Comparison of ENCODE assay signal across 8 cellular contexts in genomic region chr12:56636675-56637540, GRCh38. TPM values are rescaled to one million over a fixed set of nuclear protein-coding genes. Genes with fewer than 3 reads are reported as not detected.
DNase-seq lines count a peak whose midpoint lies in the region; ATAC-seq, FAIRE-seq and TF ChIP-seq lines count a peak whose summit lies in the region.

No MANE protein-coding gene starts in this region.

- H3K4me2 ChIP-seq in endothelial cell of umbilical vein (ENCODE audit: insufficient read depth, low read length) = peak overlapping the region; percentile 71

- H3K4me3 ChIP-seq in NT2/D1 (ENCODE audit: insufficient read length, low read depth) (peak overlapping the region; percentile 72), endothelial cell of umbilical vein (replicated peaks in 1 of 3; ENCODE audit: insufficient read depth in 1 of 3, low read depth in 1 of 3, low read length in 3 of 3) (peak overlapping the region in 2 of 3 experiments; percentile 21 to 76)

- FAIRE-seq in HTR-8/SVneo (lab: Jason Lieb, UNC) = peak; percentile 13
- FAIRE-seq in endothelial cell of umbilical vein (lab: Jason Lieb, UNC) = peak; percentile 90

- no peaks in the 10 kb centered on the region for H3K9me3 ChIP-seq in NT2/D1 (ENCODE audit: insufficient read depth, low read length)
- no peaks in the 10 kb centered on the region for H3K9me3 ChIP-seq in endothelial cell of umbilical vein (replicated peaks; ENCODE audit: control insufficient read depth, insufficient read depth, low read length)

- intact Hi-C loops in Calu3 (cut with micrococcal nuclease; ENCODE audit: unreplicated experiment) (loop anchor here (2.0 to 10.0 kb wide), 3 partner anchors 50 to 124 kb away; partner anchors contain the start of genes NACA and PTGES3), endothelial cell of umbilical vein (cut with micrococcal nuclease) (loop anchor here (1.0 to 5.0 kb wide), 8 partner anchors 9 to 475 kb away; partner anchors contain the start of genes NACA, PTGES3 and STAT6)

- H3K36me3 Mint-ChIP-seq in Calu3 (ENCODE audit: insufficient read depth, unreplicated experiment) = peaks cover 85% of the 10 kb centered on the region

- H3K79me2 ChIP-seq in endothelial cell of umbilical vein (ENCODE audit: control insufficient read depth, insufficient read depth, low read length) = peaks cover 21% of the 10 kb centered on the region

- peak overlapping the region; percentile 70 for H3K27ac Mint-ChIP-seq in Calu3 (ENCODE audit: unreplicated experiment)

- H3K4me1 Mint-ChIP-seq in Calu3 (ENCODE audit: low read depth, unreplicated experiment) = peaks cover 44% of the 10 kb centered on the region

- TF ChIP-seq CTCF in Calu3 (IDR thresholded peaks at IDR 0.05; ENCODE audit: unreplicated experiment) (peak; percentile 74), endothelial cell of umbilical vein (IDR thresholded peaks at IDR 0.05; ENCODE audit: extremely low read depth in 1 of 2, insufficient read depth in 1 of 2, low read depth in 1 of 2, low read length in 2 of 2) (peak; percentile 65 to 77)

- peak; percentile 42 for ATAC-seq in GM21367 (IDR thresholded peaks at IDR 0.05; ENCODE audit: unreplicated experiment)

- no peaks in the 10 kb centered on the region for H3K27me3 ChIP-seq in NT2/D1 (ENCODE audit: insufficient read depth, insufficient read length)
- H3K27me3 ChIP-seq in endothelial cell of umbilical vein (ENCODE audit: control insufficient read depth in 2 of 2, insufficient read depth in 2 of 2, low read length in 2 of 2) = no peaks in the 10 kb centered on the region

- CTCF ChIA-PET in Calu3 (lab: Charles Lee) = interaction anchor here (0.5 to 2.0 kb wide), 28 partner anchors 8 to 533 kb away, joined by 3 to 21 read pairs (median 4); partner anchors contain the start of genes ATP5F1B, ESYT1, GLS2 and NACA
- CTCF ChIA-PET in endothelial cell of umbilical vein (lab: Charles Lee) = interaction anchor here (0.6 to 3.9 kb wide), 48 partner anchors 9 to 474 kb away, joined by 3 to 150 read pairs (median 5); partner anchors contain the start of genes ATP5F1B, GLS2, NACA and PRIM1

- dilution Hi-C loops in endothelial cell of umbilical vein (cut with MboI; ENCODE audit: extremely low pct_ligation_motif_present, low sequenced_read_pairs) = no loop called here

- H3K4me1 ChIP-seq in NT2/D1 (ENCODE audit: insufficient read depth, insufficient read length) = peaks cover 7% of the 10 kb centered on the region
- peaks cover 34% of the 10 kb centered on the region for H3K4me1 ChIP-seq in endothelial cell of umbilical vein (ENCODE audit: control insufficient read depth, extremely low read depth, insufficient read depth, low read length)

- POLR2A ChIA-PET in endothelial cell of umbilical vein (lab: Charles Lee) = interaction anchor here (0.6 to 1.4 kb wide), 6 partner anchors 8 to 88 kb away, joined by 3 to 10 read pairs (median 6); partner anchors contain the start of genes ATP5F1B, NACA and PTGES3

- H3K9me3 Mint-ChIP-seq in Calu3 (ENCODE audit: low read depth, unreplicated experiment) = no peaks in the 10 kb centered on the region

- TF ChIP-seq POLR2A in endothelial cell of umbilical vein (IDR thresholded peaks at IDR 0.05; ENCODE audit: low read depth, low read length) = peak; percentile 78

- H3K9me1 ChIP-seq in endothelial cell of umbilical vein (replicated peaks; ENCODE audit: control insufficient read depth, extremely low read depth, insufficient read depth, low read length) = no peaks in the 10 kb centered on the region

- H3K27ac ChIP-seq in endothelial cell of umbilical vein (ENCODE audit: insufficient read depth, low read depth, low read length) = peak overlapping the region; percentile 48

- peak overlapping the region; percentile 96 for H3K9ac ChIP-seq in NT2/D1 (ENCODE audit: insufficient read length, low read depth)
- peak overlapping the region; percentile 28 for H3K9ac ChIP-seq in endothelial cell of umbilical vein (replicated peaks; ENCODE audit: extremely low read depth, insufficient read depth, low read length)

- H2AFZ ChIP-seq in endothelial cell of umbilical vein (ENCODE audit: low read depth, low read length) = peak overlapping the region; percentile 2

- H3K36me3 ChIP-seq in NT2/D1 (ENCODE audit: insufficient read depth, insufficient read length, low read length) (peaks cover 46% of the 10 kb centered on the region), endothelial cell of umbilical vein (ENCODE audit: control insufficient read depth in 2 of 2, extremely low read depth in 1 of 2, insufficient read depth in 2 of 2, low read length in 2 of 2) (peaks cover 18 to 21% of the 10 kb centered on the region in 2 experiments)

- DNase-seq in Calu3 (peak; percentile 99), HTR-8/SVneo (ENCODE audit: insufficient read length, low spot score) (peak; percentile 97), NT2/D1 (ENCODE audit: low read depth, low spot score) (peak; percentile 99), endothelial cell of umbilical vein (ENCODE audit: low read depth, low spot score) (peak; percentile 99), middle frontal gyrus (ENCODE audit: extremely low spot score, low spot score) (peak; percentile 90)
- peak; percentile 97 for DNase-seq in activated CD8-positive, alpha-beta memory T cell treated with anti-CD3 and anti-CD28 coated beads, Interleukin-2, amount 50 U/mL, for 48 hours
- peak; percentile 76 to 89 for DNase-seq in stimulated activated CD8-positive, alpha-beta memory T cell treated with anti-CD3 and anti-CD28 coated beads, Interleukin-4, amount 100 ng/mL, for 1 hour (ENCODE audit: low read depth in 2 of 2, low spot score in 1 of 2)

- peak overlapping the region; percentile 89 for H3K4me3 Mint-ChIP-seq in Calu3 (ENCODE audit: low read depth, unreplicated experiment)

- H3K27me3 Mint-ChIP-seq in Calu3 (ENCODE audit: unreplicated experiment) = no peaks in the 10 kb centered on the region

- H4K20me1 ChIP-seq in endothelial cell of umbilical vein (replicated peaks; ENCODE audit: control insufficient read depth, extremely low read depth, insufficient read depth, low read length) = no peaks in the 10 kb centered on the region

- BruUV-seq in Calu3 (replicated peaks; lab: Mats Ljungman, UMichigan) = TSS peak; percentile 48
- no TSS peak for BruUV-seq in endothelial cell of umbilical vein (replicated peaks; lab: Mats Ljungman, UMichigan)

TF ChIP-seq in endothelial cell of umbilical vein, 7 proteins besides CTCF, POLR2A, EP300 and RAD21:
- no peak for TF ChIP-seq JUN (IDR thresholded peaks at IDR 0.05; ENCODE audit: borderline replicate concordance, insufficient read depth, insufficient read length, low read depth)
- TF ChIP-seq MYC (IDR thresholded peaks at IDR 0.05; ENCODE audit: low read depth, low read length) = no peak
- no peak for TF ChIP-seq GATA2 (IDR thresholded peaks at IDR 0.05; ENCODE audit: insufficient read depth, insufficient read length, low read depth, low read length)
- peak; percentile 85 for TF ChIP-seq POLR2AphosphoS5 (IDR thresholded peaks at IDR 0.05; ENCODE audit: insufficient read depth, low read depth, low read length)
- TF ChIP-seq EZH2 (IDR thresholded peaks at IDR 0.05; ENCODE audit: borderline replicate concordance, low read depth, low read length, severe bottlenecking) = no peak
- no peak for TF ChIP-seq MAX (IDR thresholded peaks at IDR 0.05; ENCODE audit: insufficient read depth, insufficient read length)
- no peak for TF ChIP-seq FOS (IDR thresholded peaks at IDR 0.05; ENCODE audit: borderline replicate concordance, insufficient read depth, low read length)
TF ChIP-seq in endothelial cell of umbilical vein: peak in this region for 1.

RNA-seq across cellular contexts. Expression of gene BAZ2A, which starts 6.8 kb away (rescaled TPM):
- 158 and 187 TPM in 2 replicates for total RNA-seq in Calu3 (2022)
- total RNA-seq in endothelial cell of umbilical vein = 91.4 and 97.7 TPM in 2 replicates
- 49.8 and 56.0 TPM in 2 replicates for polyA plus RNA-seq in endothelial cell of umbilical vein
- polyA plus RNA-seq in endothelial cell of umbilical vein (2011; cell fraction: cytosol; rRNA removed) = 46.7 and 47.7 TPM in 2 replicates
- 192 and 263 TPM in 2 replicates for polyA plus RNA-seq in endothelial cell of umbilical vein (2011; cell fraction: nucleus; rRNA removed)
- 47.3 and 50.3 TPM in 2 replicates for polyA plus RNA-seq in endothelial cell of umbilical vein (2012)
- polyA minus RNA-seq in endothelial cell of umbilical vein = 241 and 260 TPM in 2 replicates
- polyA minus RNA-seq in endothelial cell of umbilical vein (2011; cell fraction: cytosol; rRNA and poly(A)+ RNA removed) = 43.2 TPM
- polyA minus RNA-seq in endothelial cell of umbilical vein (2011; cell fraction: nucleus; rRNA and poly(A)+ RNA removed) = 147 and 206 TPM in 2 replicates

RNA-seq across cellular contexts. Expression of gene ATP5F1B, which starts 8.9 kb away (rescaled TPM):
- 822 and 875 TPM in 2 replicates for total RNA-seq in Calu3 (2022)
- total RNA-seq in endothelial cell of umbilical vein = 520 and 590 TPM in 2 replicates
- polyA plus RNA-seq in endothelial cell of umbilical vein = 829 and 941 TPM in 2 replicates
- polyA plus RNA-seq in endothelial cell of umbilical vein (2011; cell fraction: cytosol; rRNA removed) = 770 and 805 TPM in 2 replicates
- polyA plus RNA-seq in endothelial cell of umbilical vein (2011; cell fraction: nucleus; rRNA removed) = 569 and 590 TPM in 2 replicates
- 848 and 969 TPM in 2 replicates for polyA plus RNA-seq in endothelial cell of umbilical vein (2012)
- 1,149 and 1,211 TPM in 2 replicates for polyA minus RNA-seq in endothelial cell of umbilical vein
- 887 TPM for polyA minus RNA-seq in endothelial cell of umbilical vein (2011; cell fraction: cytosol; rRNA and poly(A)+ RNA removed)
- polyA minus RNA-seq in endothelial cell of umbilical vein (2011; cell fraction: nucleus; rRNA and poly(A)+ RNA removed) = 125 and 191 TPM in 2 replicates

RNA-seq across cellular contexts. Expression of gene PTGES3, which starts 51.2 kb away (rescaled TPM):
- 435 and 437 TPM in 2 replicates for total RNA-seq in Calu3 (2022)
- 262 and 278 TPM in 2 replicates for total RNA-seq in endothelial cell of umbilical vein
- polyA plus RNA-seq in endothelial cell of umbilical vein = 33.4 and 48.5 TPM in 2 replicates
- polyA plus RNA-seq in endothelial cell of umbilical vein (2011; cell fraction: cytosol; rRNA removed) = 73.3 and 77.3 TPM in 2 replicates
- 37.5 and 49.3 TPM in 2 replicates for polyA plus RNA-seq in endothelial cell of umbilical vein (2011; cell fraction: nucleus; rRNA removed)
- polyA plus RNA-seq in endothelial cell of umbilical vein (2012) = 239 and 400 TPM in 2 replicates
- polyA minus RNA-seq in endothelial cell of umbilical vein = 21.7 and 27.4 TPM in 2 replicates
- polyA minus RNA-seq in endothelial cell of umbilical vein (2011; cell fraction: cytosol; rRNA and poly(A)+ RNA removed) = 119 TPM
- polyA minus RNA-seq in endothelial cell of umbilical vein (2011; cell fraction: nucleus; rRNA and poly(A)+ RNA removed) = 26.1 and 27.9 TPM in 2 replicates

Comparison
In these comparisons a context has a peak if more than half of its experiments do, and no peak if none do; other contexts are left out.
1. Peak in every context shown above with its lines: DNase-seq, ATAC-seq, H3K4me3 ChIP-seq and H3K27ac ChIP-seq.